ENCODE assay signal across 20 cellular contexts in genomic region chr10:132607961-132608495, GRCh38.
DNase-seq lines count a peak whose midpoint lies in the region; ATAC-seq and TF ChIP-seq lines count a peak whose summit lies in the region.
"Had no signal": no experiment of that assay in that cellular context is flagged by ENCODE, and none has a peak within 500 bp of the region (broad histone marks: within the 10 kb centered on the region; RNA-seq: fewer than 3 reads in every experiment).

No MANE protein-coding gene starts in this region.

- TF ChIP-seq CTCF in GM23338 (conservative IDR thresholded peaks at IDR 0.05; ENCODE audit: low read depth in 2 of 2) = no peak
- TF ChIP-seq CTCF in WTC11 (IDR thresholded peaks at IDR 0.05) = no peak
- TF ChIP-seq CTCF in GM13976 (IDR thresholded peaks at IDR 0.05; ENCODE audit: borderline replicate concordance, control extremely low read depth, extremely low read depth, insufficient read depth, missing control alignments) = no peak

- no peak for DNase-seq in GM23338 (ENCODE audit: low spot score)
- peak; percentile 11 for DNase-seq in WTC11 (ENCODE audit: low spot score)
- peak; percentile 43 for DNase-seq in islet precursor cell
- peak; percentile 78 for DNase-seq in posterior vena cava (ENCODE audit: low spot score)
- DNase-seq in NCI-H510A treated with DMSO at 0.1 percent for 48 hours (lab: John Stamatoyannopoulos, UW) = no peak
- DNase-seq in GM13976 (ENCODE audit: low spot score) = no peak
- DNase-seq: ACHN; BE2C; CD4-positive, alpha-beta memory T cell; DMS79 treated with DMSO at 0.1 percent for 48 hours; GDM1; GOT3; MG63; NCI-H1092 treated with DMSO at 0.1 percent for 48 hours; NCI-H1694; NCI-H2107; NCI-H82; SIG-M5 had no signal

- peaks cover 12% of the 10 kb centered on the region for H3K9me3 Mint-ChIP-seq in GM23338
- peaks cover 10% of the 10 kb centered on the region for H3K9me3 Mint-ChIP-seq in WTC11
- H3K9me3 Mint-ChIP-seq: CD4-positive, alpha-beta memory T cell had no signal

- peaks cover 3% of the 10 kb centered on the region; the same call in 1 of the 2 replicates for H4K20me1 ChIP-seq in GM23338 (replicated peaks; ENCODE audit: insufficient read depth)

- POLR2A ChIA-PET in WTC11 (lab: Charles Lee) = no interaction called here

- no peaks in the 10 kb centered on the region for H3K27me3 ChIP-seq in GM23338 (ENCODE audit: insufficient read depth)
- H3K27me3 ChIP-seq: BE2C, MG63 had no signal

- peak; percentile 15; the same call in 1 of the 3 replicates for ATAC-seq in GM23338
- no peak for ATAC-seq in WTC11
- ATAC-seq in GM21717 (IDR thresholded peaks at IDR 0.05; ENCODE audit: unreplicated experiment) = no peak
- ATAC-seq in GM19328 (IDR thresholded peaks at IDR 0.05; ENCODE audit: unreplicated experiment) = no peak

- no peak overlapping the region for H3K27ac Mint-ChIP-seq in GM23338
- H3K27ac Mint-ChIP-seq in WTC11 = no peak overlapping the region
- H3K27ac Mint-ChIP-seq: CD4-positive, alpha-beta memory T cell had no signal

- no peak overlapping the region for H3K4me2 ChIP-seq in GM23338

- intact Hi-C loops in posterior vena cava (cut with DNase I) = no loop called here

- H3K27ac ChIP-seq in GM23338 (ENCODE audit: low read depth) = no peak overlapping the region

- H3K4me3 Mint-ChIP-seq in GM23338 = no peak overlapping the region
- H3K4me3 Mint-ChIP-seq in WTC11 = no peak overlapping the region
- H3K4me3 Mint-ChIP-seq: CD4-positive, alpha-beta memory T cell had no signal

- CTCF ChIA-PET in WTC11 (lab: Charles Lee) = interaction anchor here (0.6 kb wide), 1 partner anchor 144 kb away, joined by 3 read pairs; no protein-coding TSS in a partner anchor

- H2AFZ ChIP-seq in GM23338 = no peak overlapping the region

- no peaks in the 10 kb centered on the region; the same call in 1 of the 2 replicates for H3K79me2 ChIP-seq in GM23338 (replicated peaks; ENCODE audit: insufficient read depth)

- H3F3A ChIP-seq in GM23338 (replicated peaks; ENCODE audit: low read depth) = no peaks in the 10 kb centered on the region

- peaks cover 12% of the 10 kb centered on the region for H3K27me3 Mint-ChIP-seq in GM23338 (ENCODE audit: insufficient read depth, low read depth, poor library complexity)
- peaks cover 7% of the 10 kb centered on the region for H3K27me3 Mint-ChIP-seq in WTC11 (ENCODE audit: low read depth)
- H3K27me3 Mint-ChIP-seq: CD4-positive, alpha-beta memory T cell had no signal

- H3K36me3 Mint-ChIP-seq in GM23338 (ENCODE audit: low read depth) (peaks cover 11% of the 10 kb centered on the region), WTC11 (peaks cover 9% of the 10 kb centered on the region)

- H3K9me2 ChIP-seq in GM23338 (ENCODE audit: insufficient read depth) = no peaks in the 10 kb centered on the region

- no peaks in the 10 kb centered on the region for H3K4me1 ChIP-seq in GM23338 (ENCODE audit: insufficient read depth)
- H3K4me1 ChIP-seq: BE2C had no signal

- in situ Hi-C loops in GM13976 (cut with MboI; ENCODE audit: low sequenced_read_pairs, unreplicated experiment) = no loop called here

- no peaks in the 10 kb centered on the region for H3K36me3 ChIP-seq in GM23338 (ENCODE audit: insufficient read depth)
- H3K36me3 ChIP-seq: BE2C, MG63 had no signal

- peaks cover 9% of the 10 kb centered on the region; the same call in 2 of the 3 replicates for H3K4me1 Mint-ChIP-seq in GM23338
- no peaks in the 10 kb centered on the region for H3K4me1 Mint-ChIP-seq in WTC11

- H3K4me3 ChIP-seq in GM23338 = no peak overlapping the region
- H3K4me3 ChIP-seq: MG63 had no signal

TF ChIP-seq in GM23338, 12 proteins besides CTCF, POLR2A, EP300 and RAD21 (continues in another document):
- TF ChIP-seq NANOG (IDR thresholded peaks at IDR 0.05; ENCODE audit: borderline replicate concordance) (no peak), CREB1 (CRISPR knock-in tag; IDR thresholded peaks at IDR 0.05; ENCODE audit: low read depth) (no peak), POLR2AphosphoS5 (IDR thresholded peaks at IDR 0.05; ENCODE audit: low read depth) (no peak), ZNF114 (CRISPR knock-in tag; IDR thresholded peaks at IDR 0.05) (no peak), ZNF331 (CRISPR knock-in tag; IDR thresholded peaks at IDR 0.05; ENCODE audit: low read depth) (no peak), EZH2phosphoT487 (IDR thresholded peaks at IDR 0.05; ENCODE audit: unreplicated experiment) (no peak), EZH2 (IDR thresholded peaks at IDR 0.05; ENCODE audit: low read depth, unreplicated experiment) (no peak), JUNB (IDR thresholded peaks at IDR 0.05; ENCODE audit: unreplicated experiment) (no peak), STAT1 (IDR thresholded peaks at IDR 0.05; ENCODE audit: unreplicated experiment) (no peak)
- TF ChIP-seq, protein P1, sequence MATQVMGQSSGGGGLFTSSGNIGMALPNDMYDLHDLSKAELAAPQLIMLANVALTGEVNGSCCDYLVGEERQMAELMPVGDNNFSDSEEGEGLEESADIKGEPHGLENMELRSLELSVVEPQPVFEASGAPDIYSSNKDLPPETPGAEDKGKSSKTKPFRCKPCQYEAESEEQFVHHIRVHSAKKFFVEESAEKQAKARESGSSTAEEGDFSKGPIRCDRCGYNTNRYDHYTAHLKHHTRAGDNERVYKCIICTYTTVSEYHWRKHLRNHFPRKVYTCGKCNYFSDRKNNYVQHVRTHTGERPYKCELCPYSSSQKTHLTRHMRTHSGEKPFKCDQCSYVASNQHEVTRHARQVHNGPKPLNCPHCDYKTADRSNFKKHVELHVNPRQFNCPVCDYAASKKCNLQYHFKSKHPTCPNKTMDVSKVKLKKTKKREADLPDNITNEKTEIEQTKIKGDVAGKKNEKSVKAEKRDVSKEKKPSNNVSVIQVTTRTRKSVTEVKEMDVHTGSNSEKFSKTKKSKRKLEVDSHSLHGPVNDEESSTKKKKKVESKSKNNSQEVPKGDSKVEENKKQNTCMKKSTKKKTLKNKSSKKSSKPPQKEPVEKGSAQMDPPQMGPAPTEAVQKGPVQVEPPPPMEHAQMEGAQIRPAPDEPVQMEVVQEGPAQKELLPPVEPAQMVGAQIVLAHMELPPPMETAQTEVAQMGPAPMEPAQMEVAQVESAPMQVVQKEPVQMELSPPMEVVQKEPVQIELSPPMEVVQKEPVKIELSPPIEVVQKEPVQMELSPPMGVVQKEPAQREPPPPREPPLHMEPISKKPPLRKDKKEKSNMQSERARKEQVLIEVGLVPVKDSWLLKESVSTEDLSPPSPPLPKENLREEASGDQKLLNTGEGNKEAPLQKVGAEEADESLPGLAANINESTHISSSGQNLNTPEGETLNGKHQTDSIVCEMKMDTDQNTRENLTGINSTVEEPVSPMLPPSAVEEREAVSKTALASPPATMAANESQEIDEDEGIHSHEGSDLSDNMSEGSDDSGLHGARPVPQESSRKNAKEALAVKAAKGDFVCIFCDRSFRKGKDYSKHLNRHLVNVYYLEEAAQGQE (IDR thresholded peaks at IDR 0.05; ENCODE audit: unreplicated experiment) = no peak

TF ChIP-seq in WTC11, 78 proteins besides CTCF, POLR2A, EP300 and RAD21 (continues in another document):
- TF ChIP-seq NR2C2 (CRISPR knock-in tag; IDR thresholded peaks at IDR 0.05) = no peak
- no peak for TF ChIP-seq ATF6 (CRISPR knock-in tag; IDR thresholded peaks at IDR 0.05)
- TF ChIP-seq, protein P2, sequence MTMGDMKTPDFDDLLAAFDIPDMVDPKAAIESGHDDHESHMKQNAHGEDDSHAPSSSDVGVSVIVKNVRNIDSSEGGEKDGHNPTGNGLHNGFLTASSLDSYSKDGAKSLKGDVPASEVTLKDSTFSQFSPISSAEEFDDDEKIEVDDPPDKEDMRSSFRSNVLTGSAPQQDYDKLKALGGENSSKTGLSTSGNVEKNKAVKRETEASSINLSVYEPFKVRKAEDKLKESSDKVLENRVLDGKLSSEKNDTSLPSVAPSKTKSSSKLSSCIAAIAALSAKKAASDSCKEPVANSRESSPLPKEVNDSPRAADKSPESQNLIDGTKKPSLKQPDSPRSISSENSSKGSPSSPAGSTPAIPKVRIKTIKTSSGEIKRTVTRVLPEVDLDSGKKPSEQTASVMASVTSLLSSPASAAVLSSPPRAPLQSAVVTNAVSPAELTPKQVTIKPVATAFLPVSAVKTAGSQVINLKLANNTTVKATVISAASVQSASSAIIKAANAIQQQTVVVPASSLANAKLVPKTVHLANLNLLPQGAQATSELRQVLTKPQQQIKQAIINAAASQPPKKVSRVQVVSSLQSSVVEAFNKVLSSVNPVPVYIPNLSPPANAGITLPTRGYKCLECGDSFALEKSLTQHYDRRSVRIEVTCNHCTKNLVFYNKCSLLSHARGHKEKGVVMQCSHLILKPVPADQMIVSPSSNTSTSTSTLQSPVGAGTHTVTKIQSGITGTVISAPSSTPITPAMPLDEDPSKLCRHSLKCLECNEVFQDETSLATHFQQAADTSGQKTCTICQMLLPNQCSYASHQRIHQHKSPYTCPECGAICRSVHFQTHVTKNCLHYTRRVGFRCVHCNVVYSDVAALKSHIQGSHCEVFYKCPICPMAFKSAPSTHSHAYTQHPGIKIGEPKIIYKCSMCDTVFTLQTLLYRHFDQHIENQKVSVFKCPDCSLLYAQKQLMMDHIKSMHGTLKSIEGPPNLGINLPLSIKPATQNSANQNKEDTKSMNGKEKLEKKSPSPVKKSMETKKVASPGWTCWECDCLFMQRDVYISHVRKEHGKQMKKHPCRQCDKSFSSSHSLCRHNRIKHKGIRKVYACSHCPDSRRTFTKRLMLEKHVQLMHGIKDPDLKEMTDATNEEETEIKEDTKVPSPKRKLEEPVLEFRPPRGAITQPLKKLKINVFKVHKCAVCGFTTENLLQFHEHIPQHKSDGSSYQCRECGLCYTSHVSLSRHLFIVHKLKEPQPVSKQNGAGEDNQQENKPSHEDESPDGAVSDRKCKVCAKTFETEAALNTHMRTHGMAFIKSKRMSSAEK (CRISPR knock-in tag; IDR thresholded peaks at IDR 0.05; ENCODE audit: borderline replicate concordance) = no peak

Comparison
In these comparisons a context has a peak if more than half of its experiments do, and no peak if none do; other contexts are left out.
1. DNase-seq: peak in WTC11 (single experiment), islet precursor cell (single experiment) and posterior vena cava (single experiment); none in GM23338 (single experiment), NCI-H510A treated with DMSO at 0.1 percent for 48 hours (single experiment) and GM13976 (single experiment).